18 cellular contexts compared by ENCODE assay signal in the genomic region with DNA sequence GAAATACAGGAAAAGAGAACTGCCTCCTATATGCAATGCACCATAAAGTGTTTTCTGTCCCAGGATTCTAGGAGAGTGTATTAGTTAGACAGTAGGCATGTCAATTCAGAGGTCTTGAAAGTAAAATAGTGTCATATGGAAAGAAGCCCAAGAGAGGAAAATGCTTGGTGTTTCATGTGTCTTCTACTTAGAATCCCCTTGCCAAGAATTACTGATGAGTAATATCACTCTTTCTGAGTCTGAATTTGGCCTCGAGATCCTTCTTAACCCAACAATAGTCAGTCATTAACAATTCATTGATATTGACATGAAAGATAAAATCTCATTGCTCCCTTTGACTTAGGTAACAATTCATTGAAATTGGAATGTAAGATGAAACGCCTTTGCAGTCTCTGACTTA.
"Had no signal": no experiment of that assay in that cellular context is flagged by ENCODE, and none has a peak within 500 bp of the region (broad histone marks: within the 10 kb centered on the region; RNA-seq: fewer than 3 reads in every experiment).

No MANE protein-coding gene starts in this region.

- H3K79me2 ChIP-seq: parathyroid adenoma had no signal

- H3K27ac Mint-ChIP-seq: activated CD4-positive, alpha-beta memory T cell treated with anti-CD3 and anti-CD28 coated beads for 36 hours; activated naive CD8-positive, alpha-beta T cell; activated T-cell treated with anti-CD3 and anti-CD28 coated beads, Interleukin-2, amount 50 U/mL, for 72 hours; naive thymus-derived CD4-positive, alpha-beta T cell; T-cell had no signal

- H3K27ac ChIP-seq: left ventricle myocardium inferior, parathyroid adenoma, transverse colon, vagina had no signal

- H3K9me3 ChIP-seq: left ventricle myocardium inferior, mucosa of descending colon, transverse colon, vagina had no signal

- H3K4me3 Mint-ChIP-seq: activated CD4-positive, alpha-beta memory T cell treated with anti-CD3 and anti-CD28 coated beads for 36 hours; activated naive CD8-positive, alpha-beta T cell; activated T-cell treated with anti-CD3 and anti-CD28 coated beads, Interleukin-2, amount 50 U/mL, for 72 hours; naive thymus-derived CD4-positive, alpha-beta T cell; T-cell had no signal

- FAIRE-seq: kidney had no signal

- H3K27me3 Mint-ChIP-seq: activated CD4-positive, alpha-beta memory T cell treated with anti-CD3 and anti-CD28 coated beads for 36 hours; T-cell had no signal

- H3K4me1 Mint-ChIP-seq: naive thymus-derived CD4-positive, alpha-beta T cell; T-cell had no signal

- H3K9me3 Mint-ChIP-seq: activated CD4-positive, alpha-beta memory T cell treated with anti-CD3 and anti-CD28 coated beads for 36 hours had no signal

- H3K4me1 ChIP-seq: parathyroid adenoma, transverse colon, vagina had no signal

- H3K27me3 ChIP-seq: transverse colon, vagina had no signal

- DNase-seq: activated CD4-positive, alpha-beta memory T cell treated with anti-CD3 and anti-CD28 coated beads for 36 hours; activated CD4-positive, CD25-positive, alpha-beta regulatory T cell treated with anti-CD3 and anti-CD28 coated beads, Interleukin-2, amount 50 U/mL, for 72 hours; activated gamma-delta T cell treated with Interleukin-2 at 50 U/mL for 16 hours; activated T-cell treated with anti-CD3 and anti-CD28 coated beads, Interleukin-2, amount 50 U/mL, for 72 hours; effector CD8-positive, alpha-beta T cell; hippocampal formation; kidney; left ventricle myocardium inferior; mucosa of descending colon; naive thymus-derived CD4-positive, alpha-beta T cell; stimulated activated CD4-positive, alpha-beta T cell treated with anti-CD3 and anti-CD28 coated beads, Interleukin-4, amount 100 ng/mL, for 24 hours; stimulated activated naive CD4-positive, alpha-beta T cell; T-cell; T-helper 9 cell; transverse colon had no signal

- H3K9ac ChIP-seq: parathyroid adenoma had no signal

- H3K36me3 Mint-ChIP-seq: activated CD4-positive, alpha-beta memory T cell treated with anti-CD3 and anti-CD28 coated beads for 36 hours; T-cell had no signal

- H2AFZ ChIP-seq: parathyroid adenoma had no signal

- H3K36me3 ChIP-seq: left ventricle myocardium inferior, transverse colon, vagina had no signal

- ATAC-seq: activated T-cell treated with anti-CD3 and anti-CD28 coated beads, Interleukin-2, amount 50 U/mL, for 72 hours; mucosa of descending colon; naive thymus-derived CD4-positive, alpha-beta T cell; T-cell had no signal

- H3K4me3 ChIP-seq: left ventricle myocardium inferior, mucosa of descending colon, transverse colon, vagina had no signal
